ENCODE assay signal across 1 cellular context in genomic region chr5:173689171-173689676, GRCh38.
A peak's percentile ranks its signal among the peaks of the same experiment; 100 is the strongest.
TF ChIP-seq lines count a peak whose summit lies in the region.

No MANE protein-coding gene starts in this region.

TF ChIP-seq in HepG2, 621 proteins besides CTCF, POLR2A, EP300 and RAD21 (continued from another document):
- TF ChIP-seq, protein P1, sequence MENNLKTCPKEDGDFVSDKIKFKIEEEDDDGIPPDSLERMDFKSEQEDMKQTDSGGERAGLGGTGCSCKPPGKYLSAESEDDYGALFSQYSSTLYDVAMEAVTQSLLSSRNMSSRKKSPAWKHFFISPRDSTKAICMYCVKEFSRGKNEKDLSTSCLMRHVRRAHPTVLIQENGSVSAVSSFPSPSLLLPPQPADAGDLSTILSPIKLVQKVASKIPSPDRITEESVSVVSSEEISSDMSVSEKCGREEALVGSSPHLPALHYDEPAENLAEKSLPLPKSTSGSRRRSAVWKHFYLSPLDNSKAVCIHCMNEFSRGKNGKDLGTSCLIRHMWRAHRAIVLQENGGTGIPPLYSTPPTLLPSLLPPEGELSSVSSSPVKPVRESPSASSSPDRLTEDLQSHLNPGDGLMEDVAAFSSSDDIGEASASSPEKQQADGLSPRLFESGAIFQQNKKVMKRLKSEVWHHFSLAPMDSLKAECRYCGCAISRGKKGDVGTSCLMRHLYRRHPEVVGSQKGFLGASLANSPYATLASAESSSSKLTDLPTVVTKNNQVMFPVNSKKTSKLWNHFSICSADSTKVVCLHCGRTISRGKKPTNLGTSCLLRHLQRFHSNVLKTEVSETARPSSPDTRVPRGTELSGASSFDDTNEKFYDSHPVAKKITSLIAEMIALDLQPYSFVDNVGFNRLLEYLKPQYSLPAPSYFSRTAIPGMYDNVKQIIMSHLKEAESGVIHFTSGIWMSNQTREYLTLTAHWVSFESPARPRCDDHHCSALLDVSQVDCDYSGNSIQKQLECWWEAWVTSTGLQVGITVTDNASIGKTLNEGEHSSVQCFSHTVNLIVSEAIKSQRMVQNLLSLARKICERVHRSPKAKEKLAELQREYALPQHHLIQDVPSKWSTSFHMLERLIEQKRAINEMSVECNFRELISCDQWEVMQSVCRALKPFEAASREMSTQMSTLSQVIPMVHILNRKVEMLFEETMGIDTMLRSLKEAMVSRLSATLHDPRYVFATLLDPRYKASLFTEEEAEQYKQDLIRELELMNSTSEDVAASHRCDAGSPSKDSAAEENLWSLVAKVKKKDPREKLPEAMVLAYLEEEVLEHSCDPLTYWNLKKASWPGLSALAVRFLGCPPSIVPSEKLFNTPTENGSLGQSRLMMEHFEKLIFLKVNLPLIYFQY (CRISPR knock-in tag; IDR thresholded peaks at IDR 0.05; ENCODE audit: borderline replicate concordance), result no peak
- TF ChIP-seq DMTF1 (CRISPR knock-in tag; IDR thresholded peaks at IDR 0.05) (no peak), ATF2 (CRISPR knock-in tag; IDR thresholded peaks at IDR 0.05) (0 out of 2 replicates have a peak, but pooled peaks have one; percentile 22), ZFX (CRISPR knock-in tag; IDR thresholded peaks at IDR 0.05; ENCODE audit: low read depth) (no peak), HDAC6 (IDR thresholded peaks at IDR 0.05; ENCODE audit: low read depth, low read length) (no peak), RBM22 (optimal IDR thresholded peaks at IDR 0.05; ENCODE audit: low read length) (no peak), USF2 (IDR thresholded peaks at IDR 0.05; ENCODE audit: low read depth, low read length) (no peak), USF2 (CRISPR knock-in tag; IDR thresholded peaks at IDR 0.05; ENCODE audit: borderline replicate concordance) (no peak), SP1 (IDR thresholded peaks at IDR 0.05) (no peak), SP1 (CRISPR knock-in tag; IDR thresholded peaks at IDR 0.05) (no peak), SMAD9 (CRISPR knock-in tag; IDR thresholded peaks at IDR 0.05) (no peak), TFAP4 (IDR thresholded peaks at IDR 0.05; ENCODE audit: borderline replicate concordance, low read depth) (peak; percentile 86; the same call in 1 of the 2 replicates), YY1 (IDR thresholded peaks at IDR 0.05; ENCODE audit: insufficient read depth, insufficient replicate concordance, low read depth, low read length) (no peak), NFRKB (IDR thresholded peaks at IDR 0.05) (no peak), ZNF646 (CRISPR knock-in tag; IDR thresholded peaks at IDR 0.05) (no peak), PHF5A (CRISPR knock-in tag; IDR thresholded peaks at IDR 0.05; ENCODE audit: low read depth, unreplicated experiment) (no peak), SOX13 (IDR thresholded peaks at IDR 0.05) (no peak), SOX13 (CRISPR knock-in tag; conservative IDR thresholded peaks at IDR 0.05 in 1 of 2, IDR thresholded peaks at IDR 0.05 in 1 of 2) (peak in 1 of 2 experiments; percentile 52; a peak in 1 of 4 replicates), ZNF331 (CRISPR knock-in tag; IDR thresholded peaks at IDR 0.05) (peak; percentile 49; the same call in 1 of the 2 replicates), RARA (CRISPR knock-in tag; IDR thresholded peaks at IDR 0.05) (peak; percentile 51; the same call in 1 of the 2 replicates), ZNF501 (CRISPR knock-in tag; IDR thresholded peaks at IDR 0.05) (no peak), RBM39 (IDR thresholded peaks at IDR 0.05; ENCODE audit: low read depth, low read length, poor library complexity, severe bottlenecking) (no peak), HMG20A (CRISPR knock-in tag; IDR thresholded peaks at IDR 0.05; ENCODE audit: borderline replicate concordance) (peak; percentile 50; the same call in 1 of the 2 replicates), ZBTB7A (CRISPR knock-in tag; IDR thresholded peaks at IDR 0.05) (no peak), FOXO4 (CRISPR knock-in tag; conservative IDR thresholded peaks at IDR 0.05) (no peak), ZFYVE20 (CRISPR knock-in tag; IDR thresholded peaks at IDR 0.05; ENCODE audit: borderline replicate concordance, low read depth) (no peak), KDM3A (CRISPR knock-in tag; IDR thresholded peaks at IDR 0.05; ENCODE audit: low read depth) (no peak)
- TF ChIP-seq, protein P2, sequence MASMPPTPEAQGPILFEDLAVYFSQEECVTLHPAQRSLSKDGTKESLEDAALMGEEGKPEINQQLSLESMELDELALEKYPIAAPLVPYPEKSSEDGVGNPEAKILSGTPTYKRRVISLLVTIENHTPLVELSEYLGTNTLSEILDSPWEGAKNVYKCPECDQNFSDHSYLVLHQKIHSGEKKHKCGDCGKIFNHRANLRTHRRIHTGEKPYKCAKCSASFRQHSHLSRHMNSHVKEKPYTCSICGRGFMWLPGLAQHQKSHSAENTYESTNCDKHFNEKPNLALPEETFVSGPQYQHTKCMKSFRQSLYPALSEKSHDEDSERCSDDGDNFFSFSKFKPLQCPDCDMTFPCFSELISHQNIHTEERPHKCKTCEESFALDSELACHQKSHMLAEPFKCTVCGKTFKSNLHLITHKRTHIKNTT (CRISPR knock-in tag; IDR thresholded peaks at IDR 0.05), result no peak
